ENCODE assay signal across 1 cellular context in genomic region chr15:82398785-82399184, GRCh38.
TF ChIP-seq lines count a peak whose summit lies in the region.

No MANE protein-coding gene starts in this region.

TF ChIP-seq in K562, 482 proteins besides CTCF, POLR2A, EP300 and RAD21:
- TF ChIP-seq ELF2 (CRISPR knock-in tag; IDR thresholded peaks at IDR 0.05) (no peak), POLR2AphosphoS5 (IDR thresholded peaks at IDR 0.05; ENCODE audit: control insufficient read depth, insufficient read depth, low read depth, low read length) (no peak), ZC3H4 (CRISPR knock-in tag; IDR thresholded peaks at IDR 0.05; ENCODE audit: borderline replicate concordance) (no peak), SNIP1 (IDR thresholded peaks at IDR 0.05; ENCODE audit: low read depth) (no peak), ZNF778 (CRISPR knock-in tag; IDR thresholded peaks at IDR 0.05) (no peak), HNRNPLL (IDR thresholded peaks at IDR 0.05; ENCODE audit: low read depth, low read length, poor library complexity, severe bottlenecking) (no peak), ZNF316 (IDR thresholded peaks at IDR 0.05) (no peak), CHD7 (IDR thresholded peaks at IDR 0.05; ENCODE audit: low read depth, low read length) (no peak), SAFB (IDR thresholded peaks at IDR 0.05; ENCODE audit: borderline replicate concordance, low read depth, low read length) (no peak), DDX20 (tag; IDR thresholded peaks at IDR 0.05; ENCODE audit: low read depth) (no peak), ZNF134 (CRISPR knock-in tag; conservative IDR thresholded peaks at IDR 0.05) (no peak), JUN (IDR thresholded peaks at IDR 0.05; ENCODE audit: borderline replicate concordance, low read depth, low read length) (no peak), JUN (CRISPR knock-in tag; IDR thresholded peaks at IDR 0.05; ENCODE audit: borderline replicate concordance) (no peak), TAF15 (IDR thresholded peaks at IDR 0.05; ENCODE audit: low read depth, low read length) (no peak), ATF1 (CRISPR knock-in tag; IDR thresholded peaks at IDR 0.05) (no peak), ATF1 (tag; IDR thresholded peaks at IDR 0.05) (no peak)
- TF ChIP-seq, protein P1, sequence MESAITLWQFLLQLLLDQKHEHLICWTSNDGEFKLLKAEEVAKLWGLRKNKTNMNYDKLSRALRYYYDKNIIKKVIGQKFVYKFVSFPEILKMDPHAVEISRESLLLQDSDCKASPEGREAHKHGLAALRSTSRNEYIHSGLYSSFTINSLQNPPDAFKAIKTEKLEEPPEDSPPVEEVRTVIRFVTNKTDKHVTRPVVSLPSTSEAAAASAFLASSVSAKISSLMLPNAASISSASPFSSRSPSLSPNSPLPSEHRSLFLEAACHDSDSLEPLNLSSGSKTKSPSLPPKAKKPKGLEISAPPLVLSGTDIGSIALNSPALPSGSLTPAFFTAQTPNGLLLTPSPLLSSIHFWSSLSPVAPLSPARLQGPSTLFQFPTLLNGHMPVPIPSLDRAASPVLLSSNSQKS (CRISPR knock-in tag; IDR thresholded peaks at IDR 0.05): no peak
- TF ChIP-seq, protein P2, sequence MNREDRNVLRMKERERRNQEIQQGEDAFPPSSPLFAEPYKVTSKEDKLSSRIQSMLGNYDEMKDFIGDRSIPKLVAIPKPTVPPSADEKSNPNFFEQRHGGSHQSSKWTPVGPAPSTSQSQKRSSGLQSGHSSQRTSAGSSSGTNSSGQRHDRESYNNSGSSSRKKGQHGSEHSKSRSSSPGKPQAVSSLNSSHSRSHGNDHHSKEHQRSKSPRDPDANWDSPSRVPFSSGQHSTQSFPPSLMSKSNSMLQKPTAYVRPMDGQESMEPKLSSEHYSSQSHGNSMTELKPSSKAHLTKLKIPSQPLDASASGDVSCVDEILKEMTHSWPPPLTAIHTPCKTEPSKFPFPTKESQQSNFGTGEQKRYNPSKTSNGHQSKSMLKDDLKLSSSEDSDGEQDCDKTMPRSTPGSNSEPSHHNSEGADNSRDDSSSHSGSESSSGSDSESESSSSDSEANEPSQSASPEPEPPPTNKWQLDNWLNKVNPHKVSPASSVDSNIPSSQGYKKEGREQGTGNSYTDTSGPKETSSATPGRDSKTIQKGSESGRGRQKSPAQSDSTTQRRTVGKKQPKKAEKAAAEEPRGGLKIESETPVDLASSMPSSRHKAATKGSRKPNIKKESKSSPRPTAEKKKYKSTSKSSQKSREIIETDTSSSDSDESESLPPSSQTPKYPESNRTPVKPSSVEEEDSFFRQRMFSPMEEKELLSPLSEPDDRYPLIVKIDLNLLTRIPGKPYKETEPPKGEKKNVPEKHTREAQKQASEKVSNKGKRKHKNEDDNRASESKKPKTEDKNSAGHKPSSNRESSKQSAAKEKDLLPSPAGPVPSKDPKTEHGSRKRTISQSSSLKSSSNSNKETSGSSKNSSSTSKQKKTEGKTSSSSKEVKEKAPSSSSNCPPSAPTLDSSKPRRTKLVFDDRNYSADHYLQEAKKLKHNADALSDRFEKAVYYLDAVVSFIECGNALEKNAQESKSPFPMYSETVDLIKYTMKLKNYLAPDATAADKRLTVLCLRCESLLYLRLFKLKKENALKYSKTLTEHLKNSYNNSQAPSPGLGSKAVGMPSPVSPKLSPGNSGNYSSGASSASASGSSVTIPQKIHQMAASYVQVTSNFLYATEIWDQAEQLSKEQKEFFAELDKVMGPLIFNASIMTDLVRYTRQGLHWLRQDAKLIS (CRISPR knock-in tag; IDR thresholded peaks at IDR 0.05): no peak
- TF ChIP-seq, protein P3, sequence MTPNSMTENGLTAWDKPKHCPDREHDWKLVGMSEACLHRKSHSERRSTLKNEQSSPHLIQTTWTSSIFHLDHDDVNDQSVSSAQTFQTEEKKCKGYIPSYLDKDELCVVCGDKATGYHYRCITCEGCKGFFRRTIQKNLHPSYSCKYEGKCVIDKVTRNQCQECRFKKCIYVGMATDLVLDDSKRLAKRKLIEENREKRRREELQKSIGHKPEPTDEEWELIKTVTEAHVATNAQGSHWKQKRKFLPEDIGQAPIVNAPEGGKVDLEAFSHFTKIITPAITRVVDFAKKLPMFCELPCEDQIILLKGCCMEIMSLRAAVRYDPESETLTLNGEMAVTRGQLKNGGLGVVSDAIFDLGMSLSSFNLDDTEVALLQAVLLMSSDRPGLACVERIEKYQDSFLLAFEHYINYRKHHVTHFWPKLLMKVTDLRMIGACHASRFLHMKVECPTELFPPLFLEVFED (CRISPR knock-in tag; conservative IDR thresholded peaks at IDR 0.05): no peak
